In the genomic region with DNA sequence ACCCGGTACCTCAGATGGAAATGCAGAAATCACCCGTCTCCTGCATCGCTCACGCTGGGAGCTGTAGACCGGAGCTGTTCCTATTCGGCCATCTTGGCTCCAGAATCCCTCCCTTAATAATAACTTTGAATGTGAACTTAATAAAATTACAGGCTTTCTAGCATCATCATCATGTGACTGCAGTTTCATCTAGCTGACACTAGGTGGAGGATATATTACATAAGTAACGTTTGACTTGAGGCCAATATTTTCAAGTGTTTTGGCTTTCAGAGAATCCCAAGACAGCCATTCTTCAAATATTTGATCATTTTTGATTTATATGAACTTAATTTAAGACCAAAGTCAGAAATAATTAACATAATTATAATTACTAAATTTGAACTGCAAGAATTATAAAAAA, we compare ENCODE assay signal across 9 cellular contexts.
DNase-seq lines count a peak whose midpoint lies in the region; ATAC-seq and TF ChIP-seq lines count a peak whose summit lies in the region.
"Had no signal": no experiment of that assay in that cellular context is flagged by ENCODE, and none has a peak within 500 bp of the region (broad histone marks: within the 10 kb centered on the region; RNA-seq: fewer than 3 reads in every experiment).

No MANE protein-coding gene starts in this region.

- no peak overlapping the region for H3K27ac ChIP-seq in hepatocyte
- H3K27ac ChIP-seq: skin epidermis had no signal

- H4K20me1 ChIP-seq in hepatocyte (ENCODE audit: insufficient read depth, poor library complexity, severe bottlenecking): no peaks in the 10 kb centered on the region

- H3K9me2 ChIP-seq in hepatocyte (replicated peaks; ENCODE audit: insufficient read depth): no peaks in the 10 kb centered on the region

- H3K4me1 ChIP-seq in hepatocyte (ENCODE audit: insufficient read depth): no peaks in the 10 kb centered on the region

- no peaks in the 10 kb centered on the region for H3K27me3 ChIP-seq in hepatocyte

- no peak overlapping the region for H3K4me3 Mint-ChIP-seq in activated naive CD4-positive, alpha-beta T cell treated with anti-CD3 and anti-CD28 coated beads for 36 hours
- H3K4me3 Mint-ChIP-seq in activated CD8-positive, alpha-beta T cell treated with anti-CD3 and anti-CD28 coated beads for 36 hours: no peak overlapping the region

- POLR2A ChIA-PET in activated CD8-positive, alpha-beta T cell treated with anti-CD3 and anti-CD28 coated beads for 36 hours (lab: Charles Lee): no interaction called here

- no peak overlapping the region for H3K4me3 ChIP-seq in hepatocyte
- H3K4me3 ChIP-seq: skin epidermis had no signal

- H2AFZ ChIP-seq in hepatocyte: no peak overlapping the region

- no peak overlapping the region for H3K4me2 ChIP-seq in hepatocyte

- intact Hi-C loops in activated naive CD4-positive, alpha-beta T cell treated with anti-CD3 and anti-CD28 coated beads for 36 hours (cut with micrococcal nuclease): no loop called here
- intact Hi-C loops in activated CD8-positive, alpha-beta T cell treated with anti-CD3 and anti-CD28 coated beads for 36 hours (cut with micrococcal nuclease): no loop called here

- no peaks in the 10 kb centered on the region for H3K9me3 ChIP-seq in hepatocyte (ENCODE audit: low read depth)

- no peak overlapping the region for H3K27ac Mint-ChIP-seq in activated naive CD4-positive, alpha-beta T cell treated with anti-CD3 and anti-CD28 coated beads for 36 hours
- no peak overlapping the region for H3K27ac Mint-ChIP-seq in activated naive CD4-positive, alpha-beta T cell treated with anti-CD3 and anti-CD28 coated beads, Interleukin-2, amount 50 U/mL, for 72 hours
- H3K27ac Mint-ChIP-seq in activated CD8-positive, alpha-beta T cell treated with anti-CD3 and anti-CD28 coated beads for 36 hours: no peak overlapping the region

- WGBS in hepatocyte (ENCODE audit: low lambda C conversion rate, missing lambda C conversion rate): 89% methylated on average over 7 of the region's 7 CpGs

- no peaks in the 10 kb centered on the region for H3K4me1 Mint-ChIP-seq in activated naive CD4-positive, alpha-beta T cell treated with anti-CD3 and anti-CD28 coated beads for 36 hours (ENCODE audit: low read depth)
- H3K4me1 Mint-ChIP-seq in activated CD8-positive, alpha-beta T cell treated with anti-CD3 and anti-CD28 coated beads for 36 hours (ENCODE audit: low read depth): no peaks in the 10 kb centered on the region

- H3K79me2 ChIP-seq in hepatocyte: no peaks in the 10 kb centered on the region

- ATAC-seq in activated naive CD4-positive, alpha-beta T cell treated with anti-CD3 and anti-CD28 coated beads, Interleukin-2, amount 50 U/mL, for 72 hours: no peak
- ATAC-seq in activated CD8-positive, alpha-beta T cell treated with anti-CD3 and anti-CD28 coated beads for 36 hours: no peak

- H3K36me3 ChIP-seq in hepatocyte (replicated peaks; ENCODE audit: insufficient read depth, low read depth): no peaks in the 10 kb centered on the region

- peak; percentile 53 for TF ChIP-seq CTCF in hepatocyte (IDR thresholded peaks at IDR 0.05; ENCODE audit: poor library complexity)
- TF ChIP-seq CTCF in activated CD8-positive, alpha-beta T cell treated with anti-CD3 and anti-CD28 coated beads for 36 hours (IDR thresholded peaks at IDR 0.05): no peak

- H3K27me3 Mint-ChIP-seq in activated naive CD4-positive, alpha-beta T cell treated with anti-CD3 and anti-CD28 coated beads for 36 hours (ENCODE audit: low read depth): no peaks in the 10 kb centered on the region
- H3K27me3 Mint-ChIP-seq in activated CD8-positive, alpha-beta T cell treated with anti-CD3 and anti-CD28 coated beads for 36 hours: no peaks in the 10 kb centered on the region

- DNase-seq in COLO829 (ENCODE audit: low spot score): peak; percentile 6
- DNase-seq in HT1080 (ENCODE audit: low read depth): peak; percentile 6
- DNase-seq in RKO (ENCODE audit: low spot score): peak; percentile 20
- peak; percentile 59 for DNase-seq in hepatocyte (ENCODE audit: low spot score)
- DNase-seq in dermis blood vessel endothelial cell: no peak
- DNase-seq in activated naive CD4-positive, alpha-beta T cell treated with anti-CD3 and anti-CD28 coated beads for 36 hours: no peak
- no peak for DNase-seq in activated naive CD4-positive, alpha-beta T cell treated with anti-CD3 and anti-CD28 coated beads, Interleukin-2, amount 50 U/mL, for 72 hours (ENCODE audit: low spot score in 2 of 2)
- DNase-seq in activated CD8-positive, alpha-beta T cell treated with anti-CD3 and anti-CD28 coated beads for 36 hours: no peak

- H3K36me3 Mint-ChIP-seq in activated naive CD4-positive, alpha-beta T cell treated with anti-CD3 and anti-CD28 coated beads for 36 hours (ENCODE audit: low read depth): no peaks in the 10 kb centered on the region
- peaks cover 0 to 9% of the 10 kb centered on the region in 2 donors for H3K36me3 Mint-ChIP-seq in activated naive CD4-positive, alpha-beta T cell treated with anti-CD3 and anti-CD28 coated beads, Interleukin-2, amount 50 U/mL, for 72 hours
- H3K36me3 Mint-ChIP-seq in activated CD8-positive, alpha-beta T cell treated with anti-CD3 and anti-CD28 coated beads for 36 hours (ENCODE audit: low read depth): no peaks in the 10 kb centered on the region

- CTCF ChIA-PET in activated naive CD4-positive, alpha-beta T cell treated with anti-CD3 and anti-CD28 coated beads for 36 hours (lab: Charles Lee): no interaction called here
- CTCF ChIA-PET in activated CD8-positive, alpha-beta T cell treated with anti-CD3 and anti-CD28 coated beads for 36 hours (lab: Charles Lee): no interaction called here

- H3K9me3 Mint-ChIP-seq in activated naive CD4-positive, alpha-beta T cell treated with anti-CD3 and anti-CD28 coated beads for 36 hours: no peaks in the 10 kb centered on the region
- peaks cover 15 to 20% of the 10 kb centered on the region in 2 donors for H3K9me3 Mint-ChIP-seq in activated naive CD4-positive, alpha-beta T cell treated with anti-CD3 and anti-CD28 coated beads, Interleukin-2, amount 50 U/mL, for 72 hours
- peaks cover 8% of the 10 kb centered on the region for H3K9me3 Mint-ChIP-seq in activated CD8-positive, alpha-beta T cell treated with anti-CD3 and anti-CD28 coated beads for 36 hours

Comparison
In these comparisons a context has a peak if more than half of its experiments do, and no peak if none do; other contexts are left out.
1. DNase-seq: peak in COLO829 (single experiment), HT1080 (single experiment), RKO (single experiment) and hepatocyte (single experiment); none in dermis blood vessel endothelial cell (single experiment), activated naive CD4-positive, alpha-beta T cell treated with anti-CD3 and anti-CD28 coated beads for 36 hours (single experiment), activated naive CD4-positive, alpha-beta T cell treated with anti-CD3 and anti-CD28 coated beads, Interleukin-2, amount 50 U/mL, for 72 hours (0 of 2) and activated CD8-positive, alpha-beta T cell treated with anti-CD3 and anti-CD28 coated beads for 36 hours (single experiment).